ENCODE assay signal across 27 cellular contexts in the genomic region with DNA sequence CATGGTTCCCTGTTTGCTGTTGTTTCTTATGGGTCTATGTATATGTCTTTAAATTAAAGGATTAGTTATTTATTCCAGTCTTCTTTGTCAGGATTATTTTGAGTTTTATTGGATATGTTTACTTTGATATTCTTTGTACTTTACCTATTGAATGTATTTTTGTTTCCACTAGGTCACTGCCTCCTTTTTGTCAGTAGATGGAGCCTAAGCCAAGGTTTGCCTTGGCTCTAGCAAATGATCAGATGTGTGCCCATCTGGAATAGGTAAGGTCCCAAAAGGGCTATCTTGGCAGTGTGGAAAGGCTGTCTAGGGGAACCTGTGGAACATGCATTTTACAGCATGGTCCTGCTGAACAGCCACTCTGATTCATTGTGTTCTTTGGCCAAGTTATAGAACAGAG.
A peak's percentile ranks its signal among the peaks of the same experiment; 100 is the strongest.
DNase-seq lines count a peak whose midpoint lies in the region; ATAC-seq and TF ChIP-seq lines count a peak whose summit lies in the region.
"Had no signal": no experiment of that assay in that cellular context is flagged by ENCODE, and none has a peak within 500 bp of the region (broad histone marks: within the 10 kb centered on the region; RNA-seq: fewer than 3 reads in every experiment).

No MANE protein-coding gene starts in this region.

- TF ChIP-seq CTCF in liver (IDR thresholded peaks at IDR 0.05; ENCODE audit: low read depth, low read length, missing input control) (peak; percentile 33), gastrocnemius medialis (IDR thresholded peaks at IDR 0.05 in 4 of 5, conservative IDR thresholded peaks at IDR 0.05 in 1 of 5) (no peak)

- H3K9me3 ChIP-seq in liver (ENCODE audit: control insufficient read depth in 4 of 4, low read length in 3 of 4) (no peaks in the 10 kb centered on the region), gastrocnemius medialis (no peaks in the 10 kb centered on the region)
- H3K9me3 ChIP-seq: upper lobe of left lung had no signal

- H3K9me3 Mint-ChIP-seq in activated T-helper 1 cell treated with anti-CD3 and anti-CD28 coated beads, Interleukin-12 subunit alpha, Interleukin-12 subunit beta, Interleukin-2, Interleukin-4 antibody, amounts not matched to agents 30 ng/mL and 10 ng/mL and 1 ng/mL, durations not matched to agents 14 hours and 24 hours and 36 hours, result peaks cover 4% of the 10 kb centered on the region
- H3K9me3 Mint-ChIP-seq: activated CD4-positive, alpha-beta T cell treated with anti-CD3 and anti-CD28 coated beads, Interleukin-2, amount 10 ng/mL, durations not matched to agents 7 days and 5 days had no signal

- no peak for ATAC-seq in gastrocnemius medialis
- ATAC-seq: naive thymus-derived CD8-positive, alpha-beta T cell; Right ventricle myocardium inferior; stimulated activated naive CD8-positive, alpha-beta T cell treated with anti-CD3 and anti-CD28 coated beads, Interleukin-15, amount 100 ng/mL, for 72 hours; T-cell had no signal

- no peak overlapping the region for H3K27ac Mint-ChIP-seq in activated T-helper 1 cell treated with anti-CD3 and anti-CD28 coated beads, Interleukin-12 subunit alpha, Interleukin-12 subunit beta, Interleukin-2, Interleukin-4 antibody, amounts not matched to agents 30 ng/mL and 10 ng/mL and 1 ng/mL, durations not matched to agents 14 hours and 24 hours and 36 hours
- H3K27ac Mint-ChIP-seq: activated CD4-positive, alpha-beta T cell treated with anti-CD3 and anti-CD28 coated beads, Interleukin-2, amount 10 ng/mL, durations not matched to agents 7 days and 5 days; naive thymus-derived CD8-positive, alpha-beta T cell; stimulated activated naive CD8-positive, alpha-beta T cell treated with anti-CD3 and anti-CD28 coated beads, Interleukin-15, amount 100 ng/mL, for 72 hours; T-cell had no signal

- no peaks in the 10 kb centered on the region for H3K4me1 Mint-ChIP-seq in activated T-helper 1 cell treated with anti-CD3 and anti-CD28 coated beads, Interleukin-12 subunit alpha, Interleukin-12 subunit beta, Interleukin-2, Interleukin-4 antibody, amounts not matched to agents 30 ng/mL and 10 ng/mL and 1 ng/mL, durations not matched to agents 14 hours and 24 hours and 36 hours (ENCODE audit: low read depth)
- H3K4me1 Mint-ChIP-seq: activated CD4-positive, alpha-beta T cell treated with anti-CD3 and anti-CD28 coated beads, Interleukin-2, amount 10 ng/mL, durations not matched to agents 7 days and 5 days; naive thymus-derived CD8-positive, alpha-beta T cell; stimulated activated naive CD8-positive, alpha-beta T cell treated with anti-CD3 and anti-CD28 coated beads, Interleukin-15, amount 100 ng/mL, for 72 hours; T-cell had no signal

- H3K4me1 ChIP-seq in liver (ENCODE audit: control insufficient read depth in 4 of 4, insufficient read depth in 4 of 4, low read length in 3 of 4) (no peaks in the 10 kb centered on the region), gastrocnemius medialis (no peaks in the 10 kb centered on the region)
- H3K4me1 ChIP-seq: upper lobe of left lung had no signal

- DNase-seq in DMS 273 (lab: John Stamatoyannopoulos, UW; ENCODE audit: unreplicated experiment), result peak; percentile 7
- no peak for DNase-seq in DMS 273 treated with DMSO at 0.1 percent for 48 hours (lab: John Stamatoyannopoulos, UW)
- peak; percentile 8 for DNase-seq in HT-29 (ENCODE audit: low spot score)
- DNase-seq in SK-MEL-5 (ENCODE audit: low read depth, low spot score), result peak; percentile 14
- no peak for DNase-seq in gastrocnemius medialis
- DNase-seq in NCI-H2196 (lab: John Stamatoyannopoulos, UW; ENCODE audit: unreplicated experiment), result no peak
- no peak for DNase-seq in activated T-helper 1 cell treated with anti-CD3 and anti-CD28 coated beads, Interleukin-12 subunit alpha, Interleukin-12 subunit beta, Interleukin-2, Interleukin-4 antibody, amounts not matched to agents 30 ng/mL and 10 ng/mL and 1 ng/mL, durations not matched to agents 14 hours and 24 hours and 36 hours (ENCODE audit: low spot score)
- DNase-seq: 8988T; activated CD4-positive, alpha-beta T cell treated with anti-CD3 and anti-CD28 coated beads, Interleukin-2, amount 10 ng/mL, durations not matched to agents 7 days and 5 days; activated gamma-delta T cell; dermis blood vessel endothelial cell; foreskin melanocyte; GF-D8; hypothalamus; mesenchymal stem cell; naive thymus-derived CD8-positive, alpha-beta T cell; NCI-H1436 treated with DMSO at 0.1 percent for 48 hours; NCI-H2227 treated with DMSO at 0.1 percent for 48 hours; posterior cingulate gyrus; stimulated activated CD4-positive, alpha-beta T cell treated with anti-CD3 and anti-CD28 coated beads, Interleukin-2, amount 100 ng/mL, for 48 hours; stimulated activated naive CD8-positive, alpha-beta T cell treated with anti-CD3 and anti-CD28 coated beads, Interleukin-15, amount 100 ng/mL, for 72 hours; T-cell; upper lobe of left lung had no signal

- intact Hi-C loops in gastrocnemius medialis (cut with DNase I; ENCODE audit: low total_unique reads), result no loop called here
- intact Hi-C loops in activated T-helper 1 cell treated with anti-CD3 and anti-CD28 coated beads, Interleukin-12 subunit alpha, Interleukin-12 subunit beta, Interleukin-2, Interleukin-4 antibody, amounts not matched to agents 30 ng/mL and 10 ng/mL and 1 ng/mL, durations not matched to agents 14 hours and 24 hours and 36 hours (cut with micrococcal nuclease), result no loop called here

- H3K4me3 Mint-ChIP-seq in activated T-helper 1 cell treated with anti-CD3 and anti-CD28 coated beads, Interleukin-12 subunit alpha, Interleukin-12 subunit beta, Interleukin-2, Interleukin-4 antibody, amounts not matched to agents 30 ng/mL and 10 ng/mL and 1 ng/mL, durations not matched to agents 14 hours and 24 hours and 36 hours, result no peak overlapping the region
- H3K4me3 Mint-ChIP-seq: activated CD4-positive, alpha-beta T cell treated with anti-CD3 and anti-CD28 coated beads, Interleukin-2, amount 10 ng/mL, durations not matched to agents 7 days and 5 days; naive thymus-derived CD8-positive, alpha-beta T cell; stimulated activated naive CD8-positive, alpha-beta T cell treated with anti-CD3 and anti-CD28 coated beads, Interleukin-15, amount 100 ng/mL, for 72 hours; T-cell had no signal

- no peak overlapping the region for H3K9ac ChIP-seq in liver (ENCODE audit: low read depth in 1 of 2, low read length in 2 of 2)

- no peaks in the 10 kb centered on the region for H3K36me3 Mint-ChIP-seq in activated T-helper 1 cell treated with anti-CD3 and anti-CD28 coated beads, Interleukin-12 subunit alpha, Interleukin-12 subunit beta, Interleukin-2, Interleukin-4 antibody, amounts not matched to agents 30 ng/mL and 10 ng/mL and 1 ng/mL, durations not matched to agents 14 hours and 24 hours and 36 hours (ENCODE audit: low read depth)
- H3K36me3 Mint-ChIP-seq: naive thymus-derived CD8-positive, alpha-beta T cell; T-cell had no signal

- H3K27me3 ChIP-seq in liver (ENCODE audit: control insufficient read depth in 4 of 4, insufficient read depth in 4 of 4, low read length in 3 of 4), result no peaks in the 10 kb centered on the region
- no peaks in the 10 kb centered on the region for H3K27me3 ChIP-seq in gastrocnemius medialis
- H3K27me3 ChIP-seq: cardiac muscle cell, upper lobe of left lung had no signal

- H3K36me3 ChIP-seq in liver (ENCODE audit: control insufficient read depth in 4 of 4, insufficient read depth in 3 of 4, low read depth in 1 of 4, low read length in 3 of 4) (no peaks in the 10 kb centered on the region), gastrocnemius medialis (no peaks in the 10 kb centered on the region)
- H3K36me3 ChIP-seq: cardiac muscle cell, upper lobe of left lung had no signal

- no peak overlapping the region for H3K27ac ChIP-seq in liver (ENCODE audit: low read depth in 1 of 2, low read length in 2 of 2)
- no peak overlapping the region for H3K27ac ChIP-seq in gastrocnemius medialis
- H3K27ac ChIP-seq: cardiac muscle cell, epithelial cell of prostate, upper lobe of left lung had no signal

- TF ChIP-seq POLR2A in gastrocnemius medialis (IDR thresholded peaks at IDR 0.05), result no peak

- TF ChIP-seq RAD21 in liver (IDR thresholded peaks at IDR 0.05), result peak; percentile 71 to 75

- no peaks in the 10 kb centered on the region for H3K27me3 Mint-ChIP-seq in activated T-helper 1 cell treated with anti-CD3 and anti-CD28 coated beads, Interleukin-12 subunit alpha, Interleukin-12 subunit beta, Interleukin-2, Interleukin-4 antibody, amounts not matched to agents 30 ng/mL and 10 ng/mL and 1 ng/mL, durations not matched to agents 14 hours and 24 hours and 36 hours (ENCODE audit: insufficient read depth)
- H3K27me3 Mint-ChIP-seq: activated CD4-positive, alpha-beta T cell treated with anti-CD3 and anti-CD28 coated beads, Interleukin-2, amount 10 ng/mL, durations not matched to agents 7 days and 5 days; stimulated activated naive CD8-positive, alpha-beta T cell treated with anti-CD3 and anti-CD28 coated beads, Interleukin-15, amount 100 ng/mL, for 72 hours; T-cell had no signal

- in situ Hi-C loops in SK-MEL-5 (cut with HindIII; ENCODE audit: low pct_unique_long_range_greater_than_20kb, low sequenced_read_pairs), result no loop called here
- in situ Hi-C loops in gastrocnemius medialis (cut with MboI; ENCODE audit: low sequenced_read_pairs in 4 of 4), result no loop called here

- H3K4me3 ChIP-seq in liver (ENCODE audit: low read depth in 1 of 3, low read length in 3 of 3), result no peak overlapping the region
- H3K4me3 ChIP-seq in gastrocnemius medialis, result no peak overlapping the region
- H3K4me3 ChIP-seq: cardiac muscle cell, upper lobe of left lung had no signal

TF ChIP-seq in liver, 16 proteins besides CTCF, POLR2A, EP300 and RAD21 (continues in another document):
- TF ChIP-seq NR2F2 (IDR thresholded peaks at IDR 0.05), result no peak
- TF ChIP-seq, protein P1, sequence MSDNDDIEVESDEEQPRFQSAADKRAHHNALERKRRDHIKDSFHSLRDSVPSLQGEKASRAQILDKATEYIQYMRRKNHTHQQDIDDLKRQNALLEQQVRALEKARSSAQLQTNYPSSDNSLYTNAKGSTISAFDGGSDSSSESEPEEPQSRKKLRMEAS (IDR thresholded peaks at IDR 0.05), result no peak
- no peak for TF ChIP-seq HNF4G (IDR thresholded peaks at IDR 0.05)

Comparison
In these comparisons a context has a peak if more than half of its experiments do, and no peak if none do; other contexts are left out.
1. DNase-seq: peak in DMS 273 (single experiment), HT-29 (single experiment) and SK-MEL-5 (single experiment); none in DMS 273 treated with DMSO at 0.1 percent for 48 hours (single experiment), gastrocnemius medialis (0 of 2), NCI-H2196 (single experiment) and activated T-helper 1 cell treated with anti-CD3 and anti-CD28 coated beads, Interleukin-12 subunit alpha, Interleukin-12 subunit beta, Interleukin-2, Interleukin-4 antibody, amounts not matched to agents 30 ng/mL and 10 ng/mL and 1 ng/mL, durations not matched to agents 14 hours and 24 hours and 36 hours (single experiment).